In genomic region chr19:35135389-35135909, GRCh38 we compare ENCODE assay signal across 8 cellular contexts. TPM values are rescaled to one million over a fixed set of nuclear protein-coding genes. Genes with fewer than 3 reads are reported as not detected.
DNase-seq lines count a peak whose midpoint lies in the region; ATAC-seq and TF ChIP-seq lines count a peak whose summit lies in the region.

No MANE protein-coding gene starts in this region.

- ATAC-seq in stimulated activated naive CD8-positive, alpha-beta T cell treated with anti-CD3 and anti-CD28 coated beads, Interleukin-15, Interleukin-2, amounts not matched to agents 100 U/mL and 50 U/mL, for 24 hours, result peak; percentile 75
- ATAC-seq in HG03460 (IDR thresholded peaks at IDR 0.05; ENCODE audit: unreplicated experiment), result no peak

- H3K9ac ChIP-seq in muscle layer of colon (ENCODE audit: low read length), result no peak overlapping the region

- H3K27ac ChIP-seq in muscle layer of colon (ENCODE audit: low read depth, low read length), result peak overlapping the region; percentile 34

- no peak for TF ChIP-seq POLR2A in erythroblast (IDR thresholded peaks at IDR 0.05; ENCODE audit: low read length)

- H3K36me3 ChIP-seq in BE2C, result no peaks in the 10 kb centered on the region
- no peaks in the 10 kb centered on the region for H3K36me3 ChIP-seq in HAP-1 (replicated peaks)
- H3K36me3 ChIP-seq in muscle layer of colon (ENCODE audit: insufficient read depth, low read length), result no peaks in the 10 kb centered on the region

- in situ Hi-C loops in HAP-1 (cut with MboI; ENCODE audit: low sequenced_read_pairs), result loop anchor here (5.0 kb wide), 1 partner anchor 73 kb away; no protein-coding TSS in a partner anchor

- H3K4me1 ChIP-seq in BE2C, result no peaks in the 10 kb centered on the region
- no peaks in the 10 kb centered on the region for H3K4me1 ChIP-seq in HAP-1
- peaks cover 10% of the 10 kb centered on the region for H3K4me1 ChIP-seq in muscle layer of colon (ENCODE audit: insufficient read depth, low read length)

- no peaks in the 10 kb centered on the region for H3K9me3 ChIP-seq in BE2C
- no peaks in the 10 kb centered on the region for H3K9me3 ChIP-seq in HAP-1
- no peaks in the 10 kb centered on the region for H3K9me3 ChIP-seq in muscle layer of colon (ENCODE audit: low read length)

- no peak overlapping the region for H3K4me3 ChIP-seq in BE2C (ENCODE audit: low read depth, low read length)
- no peak overlapping the region for H3K4me3 ChIP-seq in HAP-1
- no peak overlapping the region for H3K4me3 ChIP-seq in muscle layer of colon (ENCODE audit: low read depth in 1 of 2, low read length in 2 of 2)

- peak; percentile 85 for TF ChIP-seq CTCF in BE2C (IDR thresholded peaks at IDR 0.05; ENCODE audit: low read depth, low read length)

- no peaks in the 10 kb centered on the region for H3K27me3 ChIP-seq in BE2C
- no peaks in the 10 kb centered on the region; the same call in 1 of the 2 replicates for H3K27me3 ChIP-seq in HAP-1 (ENCODE audit: low read depth)
- peaks cover 0 to 24% of the 10 kb centered on the region in 2 donors for H3K27me3 ChIP-seq in muscle layer of colon (ENCODE audit: control insufficient read depth in 1 of 2, insufficient read depth in 2 of 2, low read length in 2 of 2)

- DNase-seq in BE2C (peak; percentile 81), HAP-1 (ENCODE audit: low spot score in 2 of 2) (peak; percentile 76 to 90), NOMO-1 (lab: John Stamatoyannopoulos, UW; ENCODE audit: unreplicated experiment in 2 of 2) (peak; percentile 42 to 48), activated T-cell treated with anti-CD3 and anti-CD28 coated beads for 24 hours (ENCODE audit: low read depth) (peak; percentile 48), erythroblast (lab: John Stamatoyannopoulos, UW) (peak; percentile 68 to 79)
- peak; percentile 81 for DNase-seq in stimulated activated naive CD8-positive, alpha-beta T cell treated with anti-CD3 and anti-CD28 coated beads, Interleukin-15, Interleukin-2, amounts not matched to agents 100 U/mL and 50 U/mL, for 24 hours

RNA-seq across cellular contexts. Expression of gene LGI4, which starts 0.6 kb away (rescaled TPM):
- polyA plus RNA-seq in BE2C (2012; ENCODE audit: insufficient read depth, insufficient read length, low read depth), result 0.63 TPM

RNA-seq across cellular contexts. Expression of gene FXYD1, which starts 3.2 kb away (rescaled TPM):
- not detected for polyA plus RNA-seq in BE2C (2012; ENCODE audit: insufficient read depth, insufficient read length, low read depth)

RNA-seq across cellular contexts. Expression of gene FXYD7, which starts 7.6 kb away (rescaled TPM):
- polyA plus RNA-seq in BE2C (2012; ENCODE audit: insufficient read depth, insufficient read length, low read depth), result not detected

RNA-seq across cellular contexts. Expression of gene FXYD5, which starts 19.1 kb away (rescaled TPM):
- 4.5 TPM for polyA plus RNA-seq in BE2C (2012; ENCODE audit: insufficient read depth, insufficient read length, low read depth)

RNA-seq across cellular contexts. Expression of gene FXYD3, which starts 19.8 kb away (rescaled TPM):
- not detected for polyA plus RNA-seq in BE2C (2012; ENCODE audit: insufficient read depth, insufficient read length, low read depth)
